ENCODE assay signal across 8 cellular contexts in the genomic region with DNA sequence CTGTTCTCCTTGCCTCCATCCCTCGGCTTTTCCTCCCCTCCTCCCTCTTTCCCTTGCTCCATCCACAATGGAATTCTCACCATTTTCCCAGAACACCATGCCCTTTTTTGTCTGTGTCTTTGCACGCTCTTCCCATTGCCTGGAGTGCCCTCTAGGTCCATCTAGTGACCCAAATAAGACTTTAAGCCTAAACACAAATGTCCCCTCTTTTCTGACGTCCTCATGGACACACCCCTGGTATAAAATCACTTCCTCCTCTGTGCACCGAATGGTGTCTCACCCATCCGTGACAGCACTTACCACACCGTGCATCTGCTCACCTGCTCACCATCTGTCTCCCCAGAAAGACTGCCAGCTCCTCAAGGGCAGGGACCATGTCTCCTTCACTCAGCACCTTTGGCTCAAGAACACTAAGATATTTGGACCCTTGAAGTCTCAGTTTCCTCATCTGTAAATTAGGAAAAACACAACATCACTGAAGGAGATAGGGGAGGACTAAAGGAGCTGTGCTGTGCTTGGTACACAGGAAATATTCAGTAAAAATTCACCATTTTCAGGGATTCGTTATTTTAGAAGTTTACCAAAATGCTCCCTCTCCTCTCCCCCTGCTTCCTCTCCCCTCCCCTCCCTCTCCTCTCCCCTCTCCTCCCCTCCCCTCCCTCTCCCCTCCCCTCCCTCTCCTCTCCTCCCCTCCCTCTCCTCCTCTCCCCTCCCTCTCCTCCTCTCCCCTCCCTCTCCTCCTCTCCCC. TPM values are rescaled to one million over a fixed set of nuclear protein-coding genes. Genes with fewer than 3 reads are reported as not detected.
DNase-seq lines count a peak whose midpoint lies in the region; ATAC-seq and TF ChIP-seq lines count a peak whose summit lies in the region.

No MANE protein-coding gene starts in this region.

- H3K4me2 ChIP-seq in HCT116 (ENCODE audit: low read length), result peak overlapping the region; percentile 40

- no peaks in the 10 kb centered on the region for H3K9me3 Mint-ChIP-seq in CD8-positive, alpha-beta T cell
- no peaks in the 10 kb centered on the region for H3K9me3 Mint-ChIP-seq in activated naive CD4-positive, alpha-beta T cell treated with anti-CD3 and anti-CD28 coated beads, Interleukin-2, amount 50 U/mL, for 72 hours

- no peaks in the 10 kb centered on the region for H3K4me1 ChIP-seq in CD8-positive, alpha-beta T cell (ENCODE audit: insufficient read depth, low read length)
- peaks cover 3 to 6% of the 10 kb centered on the region in 2 experiments; a peak in 3 of 4 replicates for H3K4me1 ChIP-seq in HCT116 (ENCODE audit: control insufficient read depth in 1 of 2, insufficient read depth in 2 of 2, low read length in 2 of 2)
- H3K4me1 ChIP-seq in heart right ventricle, result peaks cover 0 to 28% (median 16%) of the 10 kb centered on the region in 9 donors

- H3K36me3 ChIP-seq in CD8-positive, alpha-beta T cell (ENCODE audit: insufficient read depth, low read length), result no peaks in the 10 kb centered on the region
- H3K36me3 ChIP-seq in HCT116 (ENCODE audit: control insufficient read depth in 1 of 2, insufficient read depth in 2 of 2, low read length in 2 of 2) (no peaks in the 10 kb centered on the region), heart right ventricle (no peaks in the 10 kb centered on the region)

- H3K4me1 Mint-ChIP-seq in CD8-positive, alpha-beta T cell (ENCODE audit: low read depth), result peaks cover 3% of the 10 kb centered on the region

- TF ChIP-seq POLR2A in HCT116 (IDR thresholded peaks at IDR 0.05; ENCODE audit: borderline replicate concordance, extremely low read depth, insufficient read depth, insufficient read length), result no peak

- CTCF ChIA-PET in CD8-positive, alpha-beta T cell (lab: Charles Lee), result interaction anchor here (1.5 kb wide), 1 partner anchor 9 kb away, joined by 6 read pairs; no protein-coding TSS in a partner anchor
- CTCF ChIA-PET in HCT116 (lab: Charles Lee), result interaction anchor here (1.0 to 2.4 kb wide), 3 partner anchors 9 to 14 kb away, joined by 3 to 12 read pairs (median 7); no protein-coding TSS in a partner anchor

- peaks cover 20% of the 10 kb centered on the region for H3K27me3 Mint-ChIP-seq in CD8-positive, alpha-beta T cell (ENCODE audit: low read depth)

- no peak for TF ChIP-seq CTCF in CD8-positive, alpha-beta T cell (IDR thresholded peaks at IDR 0.05)
- peak; percentile 13 to 34 (median 18); a peak in 2 of 6 replicates for TF ChIP-seq CTCF in HCT116 (IDR thresholded peaks at IDR 0.05 in 2 of 3, conservative IDR thresholded peaks at IDR 0.05 in 1 of 3; ENCODE audit: borderline replicate concordance in 1 of 3, insufficient read depth in 1 of 3, low read depth in 2 of 3, low read length in 2 of 3)
- peak in 7 of 9 donors; percentile 4 to 45 (median 30) for TF ChIP-seq CTCF in heart right ventricle (IDR thresholded peaks at IDR 0.05)

- H3K27ac Mint-ChIP-seq in CD8-positive, alpha-beta T cell, result no peak overlapping the region
- H3K27ac Mint-ChIP-seq in activated naive CD4-positive, alpha-beta T cell treated with anti-CD3 and anti-CD28 coated beads, Interleukin-2, amount 50 U/mL, for 72 hours, result no peak overlapping the region

- intact Hi-C loops in CD8-positive, alpha-beta T cell (cut with DNase I, micrococcal nuclease), result no loop called here
- intact Hi-C loops in HCT116 (cut with micrococcal nuclease) (no loop called here), heart right ventricle (cut with DNase I) (no loop called here)

- peak; percentile 54 for TF ChIP-seq RAD21 in HCT116 (IDR thresholded peaks at IDR 0.05; ENCODE audit: low read depth)

- H3K4me3 ChIP-seq in CD8-positive, alpha-beta T cell (ENCODE audit: low read depth, low read length), result no peak overlapping the region
- no peak overlapping the region for H3K4me3 ChIP-seq in HCT116 (replicated peaks in 1 of 2; ENCODE audit: low read depth in 1 of 2, low read length in 2 of 2)
- H3K4me3 ChIP-seq in heart right ventricle, result no peak overlapping the region

- ATAC-seq in CD8-positive, alpha-beta T cell, result peak; percentile 40
- peak; percentile 87 for ATAC-seq in HCT116
- peak in 2 of 8 donors; percentile 32 to 48 for ATAC-seq in heart right ventricle
- no peak for ATAC-seq in GM18867 (IDR thresholded peaks at IDR 0.05; ENCODE audit: unreplicated experiment)
- ATAC-seq in activated naive CD4-positive, alpha-beta T cell treated with anti-CD3 and anti-CD28 coated beads, Interleukin-2, amount 50 U/mL, for 72 hours, result no peak

- no peaks in the 10 kb centered on the region for H3K9me2 ChIP-seq in HCT116 (ENCODE audit: insufficient read depth)

- no TSS peak for BruUV-seq in HCT116 (replicated peaks; lab: Mats Ljungman, UMichigan)

- H3K9me3 ChIP-seq in CD8-positive, alpha-beta T cell (ENCODE audit: low read length), result no peaks in the 10 kb centered on the region
- H3K9me3 ChIP-seq in HCT116 (ENCODE audit: control insufficient read depth in 1 of 2, insufficient read depth in 1 of 2, low read depth in 1 of 2, low read length in 2 of 2), result no peaks in the 10 kb centered on the region
- H3K9me3 ChIP-seq in heart right ventricle, result no peaks in the 10 kb centered on the region

- no peak overlapping the region for H3K27ac ChIP-seq in CD8-positive, alpha-beta T cell (ENCODE audit: low read depth, low read length)
- H3K27ac ChIP-seq in HCT116 (ENCODE audit: low read depth, low read length), result no peak overlapping the region
- no peak overlapping the region for H3K27ac ChIP-seq in heart right ventricle

- POLR2A ChIA-PET in CD8-positive, alpha-beta T cell (lab: Charles Lee), result no interaction called here
- POLR2A ChIA-PET in HCT116 (lab: Charles Lee), result no interaction called here

- WGBS in heart right ventricle, 2 donors, result 30 to 46% methylated on average over 7 of the region's 7 CpGs

- H3K36me3 Mint-ChIP-seq in CD8-positive, alpha-beta T cell, result no peaks in the 10 kb centered on the region
- H3K36me3 Mint-ChIP-seq in activated naive CD4-positive, alpha-beta T cell treated with anti-CD3 and anti-CD28 coated beads, Interleukin-2, amount 50 U/mL, for 72 hours, result no peaks in the 10 kb centered on the region

- H3K27me3 ChIP-seq in CD8-positive, alpha-beta T cell (ENCODE audit: insufficient read depth, low read length), result no peaks in the 10 kb centered on the region
- no peaks in the 10 kb centered on the region for H3K27me3 ChIP-seq in HCT116 (ENCODE audit: insufficient read depth, low read length)
- H3K27me3 ChIP-seq in heart right ventricle, result no peaks in the 10 kb centered on the region

- no peaks in the 10 kb centered on the region for H3K79me2 ChIP-seq in HCT116 (ENCODE audit: insufficient read depth, low read length)

- no peaks in the 10 kb centered on the region for H4K20me1 ChIP-seq in HCT116 (ENCODE audit: insufficient read depth)

- peak overlapping the region; percentile 90 for H2AFZ ChIP-seq in HCT116 (ENCODE audit: low read depth, low read length, poor library complexity, severe bottlenecking)

- RAD21 ChIA-PET in HCT116 (lab: Charles Lee; ENCODE audit: low non-redundant PET in 1 of 2, low total read pairs in 2 of 2, uncharacterized antibody in 2 of 2, unreplicated experiment in 2 of 2), result no interaction called here

- no peak overlapping the region for H3K4me3 Mint-ChIP-seq in CD8-positive, alpha-beta T cell

- no peak overlapping the region for H3K9ac ChIP-seq in HCT116 (ENCODE audit: low read length)

- DNase-seq in CD8-positive, alpha-beta T cell, result no peak
- DNase-seq in HCT116 (ENCODE audit: low read depth, low spot score), result no peak
- DNase-seq in RPMI7951 (ENCODE audit: low read depth), result peak; percentile 78
- no peak for DNase-seq in heart right ventricle
- no peak for DNase-seq in pons (ENCODE audit: low spot score)
- no peak for DNase-seq in MV-4-11 (lab: John Stamatoyannopoulos, UW)
- DNase-seq in activated naive CD4-positive, alpha-beta T cell treated with anti-CD3 and anti-CD28 coated beads, Interleukin-2, amount 50 U/mL, for 72 hours (ENCODE audit: low spot score in 2 of 2), result no peak

RNA-seq across cellular contexts. Expression of a gene that starts 23.7 kb away (rescaled TPM):
- 1 to 10 TPM; 7.8 to 8.2 TPM for total RNA-seq in CD8-positive, alpha-beta T cell
- 18.1 TPM for total RNA-seq in HCT116 (2021; ENCODE audit: unreplicated experiment)
- 9.1 and 12.6 TPM in 2 replicates for polyA plus RNA-seq in HCT116 (2012)
- total RNA-seq in RPMI7951 (2014; rRNA removed; shearing (Covaris generic)), result 17.4 and 19.1 TPM in 2 replicates
- 10 to 100 TPM; 29.3 to 48.7 (median 37.5) TPM for total RNA-seq in heart right ventricle
- polyA plus RNA-seq in heart right ventricle, result 10 to 100 TPM; 10.3 to 12.2 TPM
- 10 to 100 TPM; 11.3 to 22.8 TPM for total RNA-seq in activated naive CD4-positive, alpha-beta T cell treated with anti-CD3 and anti-CD28 coated beads, Interleukin-2, amount 50 U/mL, for 72 hours

RNA-seq across cellular contexts. Expression of a gene that starts 30.5 kb away (rescaled TPM):
- not detected for total RNA-seq in CD8-positive, alpha-beta T cell
- total RNA-seq in HCT116 (2021; ENCODE audit: unreplicated experiment) (not detected), heart right ventricle (1 to 10 TPM in 1 of 10 donors, under 1 TPM in 9; 0.12 to 2.0 (median 0.42) TPM)
- 0.03 TPM in 1 of 2 replicates, not detected in the other for polyA plus RNA-seq in HCT116 (2012)
- not detected in 2 replicates for total RNA-seq in RPMI7951 (2014; rRNA removed; shearing (Covaris generic))
- under 1 TPM; 0.04 to 0.66 TPM for polyA plus RNA-seq in heart right ventricle
- not detected for total RNA-seq in activated naive CD4-positive, alpha-beta T cell treated with anti-CD3 and anti-CD28 coated beads, Interleukin-2, amount 50 U/mL, for 72 hours

RNA-seq across cellular contexts. Expression of a gene that starts 47.5 kb away (rescaled TPM):
- total RNA-seq in CD8-positive, alpha-beta T cell, result 10 to 100 TPM; 26.7 to 27.4 TPM
- total RNA-seq in HCT116 (2021; ENCODE audit: unreplicated experiment) (43.1 TPM), heart right ventricle (10 to 100 TPM; 41.8 to 54.6 (median 48.4) TPM)
- polyA plus RNA-seq in HCT116 (2012), result 30.5 and 38.8 TPM in 2 replicates
- total RNA-seq in RPMI7951 (2014; rRNA removed; shearing (Covaris generic)), result 42.6 and 53.5 TPM in 2 replicates
- 10 to 100 TPM; 62.9 to 97.3 TPM for polyA plus RNA-seq in heart right ventricle
- total RNA-seq in activated naive CD4-positive, alpha-beta T cell treated with anti-CD3 and anti-CD28 coated beads, Interleukin-2, amount 50 U/mL, for 72 hours, result 10 to 100 TPM; 40.0 to 67.6 TPM

Comparison
In these comparisons a context has a peak if more than half of its experiments do, and no peak if none do; other contexts are left out.
1. ATAC-seq: peak in CD8-positive, alpha-beta T cell (single experiment) and HCT116 (single experiment); none in GM18867 (single experiment) and activated naive CD4-positive, alpha-beta T cell treated with anti-CD3 and anti-CD28 coated beads, Interleukin-2, amount 50 U/mL, for 72 hours (0 of 2).